11 cellular contexts compared by ENCODE assay signal in the genomic region with DNA sequence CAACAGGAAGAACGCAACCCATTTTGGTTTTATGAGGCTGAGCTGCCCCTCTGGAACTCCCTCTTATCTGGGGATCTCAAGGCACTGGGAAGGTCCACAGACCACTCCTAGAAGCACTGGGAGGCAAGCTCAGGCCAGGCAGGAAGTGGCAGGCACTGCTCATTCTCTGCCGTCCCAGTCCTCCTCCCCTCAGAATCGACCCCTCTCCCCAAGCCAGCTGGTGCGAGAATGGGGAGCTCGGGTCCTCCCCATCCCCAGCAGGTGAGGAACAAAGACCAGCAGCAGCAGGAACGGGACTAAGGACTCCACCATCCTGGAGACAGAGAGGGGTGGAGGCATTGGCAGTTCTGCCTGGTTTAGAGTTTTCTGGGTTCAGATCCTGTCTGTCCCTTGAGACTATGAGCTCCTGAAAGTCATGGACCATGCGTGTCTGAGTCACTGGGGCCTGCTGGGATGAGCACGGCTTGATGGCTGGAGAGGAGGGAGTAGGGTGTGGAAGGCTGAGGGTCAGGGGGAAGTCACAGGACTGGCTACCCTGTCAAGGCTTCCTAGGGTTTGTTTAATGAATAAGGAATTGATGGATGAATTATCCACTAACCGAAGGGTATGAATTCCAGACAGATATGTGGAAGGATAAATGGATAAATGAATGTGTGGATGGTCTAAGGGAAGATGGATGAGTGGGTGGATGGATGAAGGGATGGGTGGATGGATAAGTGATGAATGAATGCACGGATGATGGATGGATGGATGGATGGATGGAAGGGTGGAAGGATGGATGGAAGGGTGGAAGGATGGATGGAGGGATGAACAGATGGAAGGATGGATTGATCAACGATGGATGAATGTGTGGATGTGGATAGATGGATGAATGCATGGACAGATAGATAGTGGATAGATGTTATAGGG. TPM values are rescaled to one million over a fixed set of nuclear protein-coding genes. Genes with fewer than 3 reads are reported as not detected.
A peak's percentile ranks its signal among the peaks of the same experiment; 100 is the strongest.
DNase-seq lines count a peak whose midpoint lies in the region; ATAC-seq and TF ChIP-seq lines count a peak whose summit lies in the region.
"Had no signal": no experiment of that assay in that cellular context is flagged by ENCODE, and none has a peak within 500 bp of the region (broad histone marks: within the 10 kb centered on the region; RNA-seq: fewer than 3 reads in every experiment).

No MANE protein-coding gene starts in this region.

- peak; percentile 38 for DNase-seq in UCSD-AML1 (lab: John Stamatoyannopoulos, UW; ENCODE audit: unreplicated experiment)
- peak; percentile 95 for DNase-seq in kidney tubule cell (ENCODE audit: low spot score)
- DNase-seq in DMS53 treated with DMSO at 0.1 percent for 48 hours (lab: John Stamatoyannopoulos, UW; ENCODE audit: unreplicated experiment) = no peak
- DNase-seq in colonic mucosa = no peak
- DNase-seq in T-cell = no peak
- no peak for DNase-seq in activated CD4-positive, alpha-beta T cell treated with anti-CD3 and anti-CD28 coated beads for 48 hours
- DNase-seq: activated CD4-positive, alpha-beta T cell treated with anti-CD3 and anti-CD28 coated beads, Interleukin-2, amount 10 ng/mL, durations not matched to agents 7 days and 5 days; NCI-H187 treated with DMSO at 0.1 percent for 48 hours had no signal

- intact Hi-C loops in colonic mucosa (cut with DNase I) = no loop called here

- H3K4me3 ChIP-seq in BLaER1 treated with 17β-estradiol and CSF1 and Interleukin-3, amounts not matched to agents 10 nM and 100 nM = no peak overlapping the region
- H3K4me3 ChIP-seq in HEK293 (ENCODE audit: low read depth, low read length) = no peak overlapping the region
- no peak overlapping the region for H3K4me3 ChIP-seq in colonic mucosa

- no peak for ATAC-seq in T-cell (replicated peaks in 1 of 4)

- no peaks in the 10 kb centered on the region for H3K9me3 Mint-ChIP-seq in T-cell
- H3K9me3 Mint-ChIP-seq: activated CD4-positive, alpha-beta T cell treated with anti-CD3 and anti-CD28 coated beads, Interleukin-2, amount 10 ng/mL, durations not matched to agents 7 days and 5 days had no signal

- peak overlapping the region in 10 of 11 experiments; percentile 41 to 98 (median 94); a peak in 19 of 22 replicates for H3K27ac ChIP-seq in BLaER1 treated with 17β-estradiol and CSF1 and Interleukin-3, amounts not matched to agents 10 nM and 100 nM
- H3K27ac ChIP-seq in HEK293 (ENCODE audit: extremely low read depth, low read depth, low read length) = no peak overlapping the region
- no peak overlapping the region for H3K27ac ChIP-seq in colonic mucosa

- POLR2A ChIA-PET in HEK293 (lab: Yijun Ruan, JAX) (no interaction called here), T-cell (lab: Charles Lee) (no interaction called here)

- H3K4me1 ChIP-seq in BLaER1 treated with 17β-estradiol and CSF1 and Interleukin-3, amounts not matched to agents 10 nM and 100 nM = peaks cover 67 to 82% (median 76%) of the 10 kb centered on the region in 10 experiments
- H3K4me1 ChIP-seq in HEK293 (ENCODE audit: control insufficient read depth, insufficient read depth, low read length) = peaks cover 6% of the 10 kb centered on the region; the same call in 1 of the 2 replicates
- H3K4me1 ChIP-seq in colonic mucosa = peaks cover 36% of the 10 kb centered on the region

- peaks cover 42 to 60% (median 57%) of the 10 kb centered on the region in 3 donors for H3K4me1 Mint-ChIP-seq in T-cell

- peaks cover 0 to 4% (median 0%) of the 10 kb centered on the region in 11 experiments; a peak in 1 of 22 replicates for H3K9me3 ChIP-seq in BLaER1 treated with 17β-estradiol and CSF1 and Interleukin-3, amounts not matched to agents 10 nM and 100 nM (replicated peaks in 1 of 11)
- no peaks in the 10 kb centered on the region for H3K9me3 ChIP-seq in HEK293 (ENCODE audit: control insufficient read depth, insufficient read depth, low read depth, low read length)
- no peaks in the 10 kb centered on the region for H3K9me3 ChIP-seq in colonic mucosa

- peaks cover 0 to 5% (median 0%) of the 10 kb centered on the region in 11 experiments; a peak in 2 of 22 replicates for H3K27me3 ChIP-seq in BLaER1 treated with 17β-estradiol and CSF1 and Interleukin-3, amounts not matched to agents 10 nM and 100 nM
- no peaks in the 10 kb centered on the region for H3K27me3 ChIP-seq in colonic mucosa

- peak overlapping the region; percentile 90 to 100 (median 97) for H3K4me2 ChIP-seq in BLaER1 treated with 17β-estradiol and CSF1 and Interleukin-3, amounts not matched to agents 10 nM and 100 nM

- peak overlapping the region in 2 of 11 experiments; percentile 35 to 81; a peak in 2 of 22 replicates for H3K9ac ChIP-seq in BLaER1 treated with 17β-estradiol and CSF1 and Interleukin-3, amounts not matched to agents 10 nM and 100 nM
- H3K9ac ChIP-seq in colonic mucosa (ENCODE audit: low read depth in 2 of 2, low read length in 2 of 2) = no peak overlapping the region

- CTCF ChIA-PET in HEK293 (lab: Yijun Ruan, JAX) = no interaction called here
- CTCF ChIA-PET in T-cell (lab: Charles Lee) = no interaction called here

- H4K20me1 ChIP-seq in BLaER1 treated with 17β-estradiol and CSF1 and Interleukin-3, amounts not matched to agents 10 nM and 100 nM = peaks cover 0 to 17% (median 0%) of the 10 kb centered on the region in 11 experiments; a peak in 3 of 22 replicates

- no peaks in the 10 kb centered on the region for H3K36me3 ChIP-seq in BLaER1 treated with 17β-estradiol and CSF1 and Interleukin-3, amounts not matched to agents 10 nM and 100 nM
- H3K36me3 ChIP-seq in HEK293 (ENCODE audit: control insufficient read depth in 2 of 2, insufficient read depth in 1 of 2, low read length in 2 of 2) (no peaks in the 10 kb centered on the region), colonic mucosa (no peaks in the 10 kb centered on the region)

- no peaks in the 10 kb centered on the region for H3K36me3 Mint-ChIP-seq in T-cell

- H3K27ac Mint-ChIP-seq in T-cell = peak overlapping the region in 1 of 2 donors; percentile 36

- no peak for TF ChIP-seq CTCF in HEK293 (tag by site-specific recombination; IDR thresholded peaks at IDR 0.05)
- no peak for TF ChIP-seq CTCF in colonic mucosa (IDR thresholded peaks at IDR 0.05)

- H3K27me3 Mint-ChIP-seq in T-cell = no peaks in the 10 kb centered on the region
- H3K27me3 Mint-ChIP-seq: activated CD4-positive, alpha-beta T cell treated with anti-CD3 and anti-CD28 coated beads, Interleukin-2, amount 10 ng/mL, durations not matched to agents 7 days and 5 days had no signal

- H3K4me3 Mint-ChIP-seq in T-cell = no peak overlapping the region
- H3K4me3 Mint-ChIP-seq: activated CD4-positive, alpha-beta T cell treated with anti-CD3 and anti-CD28 coated beads, Interleukin-2, amount 10 ng/mL, durations not matched to agents 7 days and 5 days had no signal

TF ChIP-seq in HEK293, 187 proteins besides CTCF, POLR2A, EP300 and RAD21 (continues in another document):
- TF ChIP-seq ZNF600 (tag by site-specific recombination; IDR thresholded peaks at IDR 0.05) = 0 out of 2 replicates have a peak, but pooled peaks have one; percentile 14
- no peak for TF ChIP-seq TRIM28 (IDR thresholded peaks at IDR 0.05; ENCODE audit: borderline replicate concordance, low read length)
- peak; percentile 35; the same call in 1 of the 2 replicates for TF ChIP-seq ZIC2 (tag by site-specific recombination; IDR thresholded peaks at IDR 0.05)
- TF ChIP-seq, protein P1, sequence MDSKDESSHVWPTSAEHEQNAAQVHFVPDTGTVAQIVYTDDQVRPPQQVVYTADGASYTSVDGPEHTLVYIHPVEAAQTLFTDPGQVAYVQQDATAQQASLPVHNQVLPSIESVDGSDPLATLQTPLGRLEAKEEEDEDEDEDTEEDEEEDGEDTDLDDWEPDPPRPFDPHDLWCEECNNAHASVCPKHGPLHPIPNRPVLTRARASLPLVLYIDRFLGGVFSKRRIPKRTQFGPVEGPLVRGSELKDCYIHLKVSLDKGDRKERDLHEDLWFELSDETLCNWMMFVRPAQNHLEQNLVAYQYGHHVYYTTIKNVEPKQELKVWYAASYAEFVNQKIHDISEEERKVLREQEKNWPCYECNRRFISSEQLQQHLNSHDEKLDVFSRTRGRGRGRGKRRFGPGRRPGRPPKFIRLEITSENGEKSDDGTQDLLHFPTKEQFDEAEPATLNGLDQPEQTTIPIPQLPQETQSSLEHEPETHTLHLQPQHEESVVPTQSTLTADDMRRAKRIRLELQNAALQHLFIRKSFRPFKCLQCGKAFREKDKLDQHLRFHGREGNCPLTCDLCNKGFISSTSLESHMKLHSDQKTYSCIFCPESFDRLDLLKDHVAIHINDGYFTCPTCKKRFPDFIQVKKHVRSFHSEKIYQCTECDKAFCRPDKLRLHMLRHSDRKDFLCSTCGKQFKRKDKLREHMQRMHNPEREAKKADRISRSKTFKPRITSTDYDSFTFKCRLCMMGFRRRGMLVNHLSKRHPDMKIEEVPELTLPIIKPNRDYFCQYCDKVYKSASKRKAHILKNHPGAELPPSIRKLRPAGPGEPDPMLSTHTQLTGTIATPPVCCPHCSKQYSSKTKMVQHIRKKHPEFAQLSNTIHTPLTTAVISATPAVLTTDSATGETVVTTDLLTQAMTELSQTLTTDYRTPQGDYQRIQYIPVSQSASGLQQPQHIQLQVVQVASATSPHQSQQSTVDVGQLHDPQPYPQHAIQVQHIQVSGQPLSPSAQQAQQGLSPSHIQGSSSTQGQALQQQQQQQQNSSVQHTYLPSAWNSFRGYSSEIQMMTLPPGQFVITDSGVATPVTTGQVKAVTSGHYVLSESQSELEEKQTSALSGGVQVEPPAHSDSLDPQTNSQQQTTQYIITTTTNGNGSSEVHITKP (tag by site-specific recombination; IDR thresholded peaks at IDR 0.05) = peak; percentile 36; the same call in 1 of the 2 replicates
- no peak for TF ChIP-seq ZNF266 (tag by site-specific recombination; IDR thresholded peaks at IDR 0.05; ENCODE audit: low read depth)
- TF ChIP-seq, protein P2, sequence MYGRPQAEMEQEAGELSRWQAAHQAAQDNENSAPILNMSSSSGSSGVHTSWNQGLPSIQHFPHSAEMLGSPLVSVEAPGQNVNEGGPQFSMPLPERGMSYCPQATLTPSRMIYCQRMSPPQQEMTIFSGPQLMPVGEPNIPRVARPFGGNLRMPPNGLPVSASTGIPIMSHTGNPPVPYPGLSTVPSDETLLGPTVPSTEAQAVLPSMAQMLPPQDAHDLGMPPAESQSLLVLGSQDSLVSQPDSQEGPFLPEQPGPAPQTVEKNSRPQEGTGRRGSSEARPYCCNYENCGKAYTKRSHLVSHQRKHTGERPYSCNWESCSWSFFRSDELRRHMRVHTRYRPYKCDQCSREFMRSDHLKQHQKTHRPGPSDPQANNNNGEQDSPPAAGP (tag by site-specific recombination; IDR thresholded peaks at IDR 0.05) = 0 out of 2 replicates have a peak, but pooled peaks have one; percentile 25
- peak; percentile 87 for TF ChIP-seq ZBTB17 (tag by site-specific recombination; IDR thresholded peaks at IDR 0.05)

RNA-seq across cellular contexts. Expression of a gene that starts 6.4 kb away (rescaled TPM):
- total RNA-seq in colonic mucosa (1 to 10 TPM; 4.5 to 8.2 TPM), T-cell (under 1 TPM in 3 of 5 donors, not detected in 2; 0.22 to 0.98 (median 0.50) TPM)
- total RNA-seq: activated CD4-positive, alpha-beta T cell treated with anti-CD3 and anti-CD28 coated beads, Interleukin-2, amount 10 ng/mL, durations not matched to agents 7 days and 5 days; ureter had no signal

Comparison
In these comparisons a context has a peak if more than half of its experiments do, and no peak if none do; other contexts are left out.
1. H3K27ac ChIP-seq: peak in BLaER1 treated with 17β-estradiol and CSF1 and Interleukin-3, amounts not matched to agents 10 nM and 100 nM (10 of 11); none in HEK293 (single experiment) and colonic mucosa (single experiment).
2. DNase-seq: peak in UCSD-AML1 (single experiment) and kidney tubule cell (single experiment); none in DMS53 treated with DMSO at 0.1 percent for 48 hours (single experiment), colonic mucosa (single experiment), T-cell (0 of 34) and activated CD4-positive, alpha-beta T cell treated with anti-CD3 and anti-CD28 coated beads for 48 hours (single experiment).